In genomic region chr15:98666441-98666840, GRCh38 we compare ENCODE assay signal across 14 cellular contexts.
"Had no signal": no experiment of that assay in that cellular context is flagged by ENCODE, and none has a peak within 500 bp of the region (broad histone marks: within the 10 kb centered on the region; RNA-seq: fewer than 3 reads in every experiment).

No MANE protein-coding gene starts in this region.

- H3K27ac ChIP-seq: tibial nerve had no signal

- H3K27ac Mint-ChIP-seq: activated CD8-positive, alpha-beta T cell treated with anti-CD3 and anti-CD28 coated beads, Interleukin-2, amount 10 ng/mL, durations not matched to agents 7 days and 5 days; stimulated activated naive B cell treated with anti-CD40 and anti-IgM and Interleukin-4, amounts not matched to agents 10 μg/mL and 1 μg/mL and 100 μg/mL, for 72 hours; T-helper 1 cell treated with Interleukin-12 subunit alpha and Interleukin-12 subunit beta and Interleukin-4 antibody, amounts not matched to agents 30 μg/mL and 1 μg/mL, for 36 hours had no signal

- H3K4me3 Mint-ChIP-seq: activated CD8-positive, alpha-beta T cell treated with anti-CD3 and anti-CD28 coated beads, Interleukin-2, amount 10 ng/mL, durations not matched to agents 7 days and 5 days; stimulated activated naive B cell treated with anti-CD40 and anti-IgM and Interleukin-4, amounts not matched to agents 10 μg/mL and 1 μg/mL and 100 μg/mL, for 72 hours; T-helper 1 cell treated with Interleukin-12 subunit alpha and Interleukin-12 subunit beta and Interleukin-4 antibody, amounts not matched to agents 30 μg/mL and 1 μg/mL, for 36 hours had no signal

- H3K36me3 ChIP-seq: tibial nerve had no signal

- DNase-seq: activated CD4-positive, alpha-beta T cell treated with anti-CD3 and anti-CD28 coated beads for 4 hours; activated CD8-positive, alpha-beta memory T cell treated with anti-CD3 and anti-CD28 coated beads, Interleukin-2, amount 50 U/mL, for 4 hours; activated CD8-positive, alpha-beta T cell treated with anti-CD3 and anti-CD28 coated beads, Interleukin-2, amount 10 ng/mL, durations not matched to agents 7 days and 5 days; aorta; dermis blood vessel endothelial cell; islet precursor cell; mammary epithelial cell; naive B cell; stimulated activated CD4-positive, alpha-beta T cell treated with anti-CD3 and anti-CD28 coated beads, Interleukin-2, amount 100 ng/mL, for 48 hours; stimulated activated naive B cell treated with anti-CD40 and anti-IgM and Interleukin-4, amounts not matched to agents 10 μg/mL and 1 μg/mL and 100 μg/mL, for 72 hours; substantia nigra had no signal

- H3K36me3 Mint-ChIP-seq: naive B cell had no signal

- ATAC-seq: activated CD8-positive, alpha-beta T cell treated with anti-CD3 and anti-CD28 coated beads, Interleukin-2, amount 10 ng/mL, durations not matched to agents 7 days and 5 days; left lobe of liver; stimulated activated naive B cell treated with anti-CD40 and anti-IgM and Interleukin-4, amounts not matched to agents 10 μg/mL and 1 μg/mL and 100 μg/mL, for 72 hours had no signal

- H3K27me3 ChIP-seq: tibial nerve had no signal

- H3K9me3 Mint-ChIP-seq: naive B cell; stimulated activated naive B cell treated with anti-CD40 and anti-IgM and Interleukin-4, amounts not matched to agents 10 μg/mL and 1 μg/mL and 100 μg/mL, for 72 hours; T-helper 1 cell treated with Interleukin-12 subunit alpha and Interleukin-12 subunit beta and Interleukin-4 antibody, amounts not matched to agents 30 μg/mL and 1 μg/mL, for 36 hours had no signal

- H3K9me3 ChIP-seq: tibial nerve had no signal

- H3K4me3 ChIP-seq: tibial nerve had no signal
